ENCODE assay signal across 18 cellular contexts in genomic region chr14:56189306-56189705, GRCh38.
A peak's percentile ranks its signal among the peaks of the same experiment; 100 is the strongest.
DNase-seq lines count a peak whose midpoint lies in the region; ATAC-seq and TF ChIP-seq lines count a peak whose summit lies in the region.
"Had no signal": no experiment of that assay in that cellular context is flagged by ENCODE, and none has a peak within 500 bp of the region (broad histone marks: within the 10 kb centered on the region; RNA-seq: fewer than 3 reads in every experiment).

No MANE protein-coding gene starts in this region.

- no peaks in the 10 kb centered on the region for H3K79me2 ChIP-seq in fibroblast of lung (ENCODE audit: control insufficient read depth, insufficient read depth, low read length)

- H3K4me2 ChIP-seq in fibroblast of lung (ENCODE audit: extremely low read depth, insufficient read depth, low read length): no peak overlapping the region

- H4K20me1 ChIP-seq in fibroblast of lung (ENCODE audit: control insufficient read depth, extremely low read depth, insufficient read depth, low read length): no peaks in the 10 kb centered on the region

- no peak overlapping the region for H3K4me3 ChIP-seq in fibroblast of lung (replicated peaks in 1 of 4; ENCODE audit: control extremely low read depth in 1 of 4, insufficient read depth in 1 of 4, low read depth in 3 of 4, low read length in 4 of 4)
- no peak overlapping the region for H3K4me3 ChIP-seq in thyroid gland (replicated peaks in 1 of 3)
- H3K4me3 ChIP-seq: skin epidermis, suprapubic skin had no signal

- TF ChIP-seq POLR2A in thyroid gland (IDR thresholded peaks at IDR 0.05): no peak

- intact Hi-C loops in thyroid gland (cut with DNase I): no loop called here

- ATAC-seq in HG03095 (IDR thresholded peaks at IDR 0.05; ENCODE audit: unreplicated experiment): no peak
- ATAC-seq: left colon had no signal

- WGBS in thyroid gland, 2 donors: 72 to 78% methylated on average over 4 of the region's 4 CpGs

- H3K27me3 ChIP-seq in fibroblast of lung (ENCODE audit: control insufficient read depth, insufficient read depth, low read length) (no peaks in the 10 kb centered on the region), thyroid gland (no peaks in the 10 kb centered on the region)
- H3K27me3 ChIP-seq: suprapubic skin had no signal

- H3K36me3 ChIP-seq in fibroblast of lung (ENCODE audit: control insufficient read depth, insufficient read depth, low read length): no peaks in the 10 kb centered on the region
- H3K36me3 ChIP-seq in thyroid gland: no peaks in the 10 kb centered on the region
- H3K36me3 ChIP-seq: suprapubic skin had no signal

- H3K9me3 ChIP-seq in fibroblast of lung (ENCODE audit: control insufficient read depth, insufficient read depth, low read depth, low read length) (no peaks in the 10 kb centered on the region), thyroid gland (no peaks in the 10 kb centered on the region)
- H3K9me3 ChIP-seq: suprapubic skin had no signal

- no peak overlapping the region for H3K9ac ChIP-seq in fibroblast of lung (ENCODE audit: insufficient read depth, low read length)

- H3K27ac ChIP-seq in fibroblast of lung (ENCODE audit: insufficient read depth, low read length): no peak overlapping the region
- H3K27ac ChIP-seq in thyroid gland: no peak overlapping the region
- H3K27ac ChIP-seq: skin epidermis, suprapubic skin had no signal

- TF ChIP-seq CTCF in fibroblast of lung (conservative IDR thresholded peaks at IDR 0.05 in 1 of 2, IDR thresholded peaks at IDR 0.05 in 1 of 2; ENCODE audit: low read depth in 1 of 2, low read length in 2 of 2): no peak
- TF ChIP-seq CTCF in thyroid gland (IDR thresholded peaks at IDR 0.05): no peak

- H2AFZ ChIP-seq in fibroblast of lung (ENCODE audit: low read length): no peak overlapping the region

- DNase-seq in ELR (ENCODE audit: low read depth): peak; percentile 25
- peak; percentile 19 for DNase-seq in RKO (ENCODE audit: low spot score)
- DNase-seq in fibroblast of lung (ENCODE audit: low read depth in 2 of 2): peak; percentile 85
- DNase-seq in pulmonary artery endothelial cell (ENCODE audit: low read depth, low spot score): peak; percentile 55
- no peak for DNase-seq in NCI-H446 treated with DMSO at 0.1 percent for 48 hours (lab: John Stamatoyannopoulos, UW)
- no peak for DNase-seq in medulla oblongata (ENCODE audit: extremely low spot score)
- DNase-seq in thyroid gland: no peak
- DNase-seq: activated naive CD8-positive, alpha-beta T cell treated with anti-CD3 and anti-CD28 coated beads, Interleukin-2, amount 10 ng/mL, durations not matched to agents 7 days and 5 days; activated T-cell treated with anti-CD3 and anti-CD28 coated beads, Interleukin-2, amount 50 U/mL, for 1 hour; Calu3; cortex of kidney; glutamatergic neuron; left colon; NCI-H1436; NCI-H748 treated with DMSO at 0.1 percent for 48 hours had no signal

- peaks cover 2% of the 10 kb centered on the region for H3K4me1 ChIP-seq in fibroblast of lung (ENCODE audit: control insufficient read depth, extremely low read depth, insufficient read depth, low read length)
- no peaks in the 10 kb centered on the region for H3K4me1 ChIP-seq in thyroid gland

Comparison
In these comparisons a context has a peak if more than half of its experiments do, and no peak if none do; other contexts are left out.
1. DNase-seq: peak in ELR (single experiment), RKO (single experiment), fibroblast of lung (2 of 2) and pulmonary artery endothelial cell (single experiment); none in NCI-H446 treated with DMSO at 0.1 percent for 48 hours (single experiment), medulla oblongata (single experiment) and thyroid gland (0 of 2).